16 cellular contexts compared by ENCODE assay signal in the genomic region with DNA sequence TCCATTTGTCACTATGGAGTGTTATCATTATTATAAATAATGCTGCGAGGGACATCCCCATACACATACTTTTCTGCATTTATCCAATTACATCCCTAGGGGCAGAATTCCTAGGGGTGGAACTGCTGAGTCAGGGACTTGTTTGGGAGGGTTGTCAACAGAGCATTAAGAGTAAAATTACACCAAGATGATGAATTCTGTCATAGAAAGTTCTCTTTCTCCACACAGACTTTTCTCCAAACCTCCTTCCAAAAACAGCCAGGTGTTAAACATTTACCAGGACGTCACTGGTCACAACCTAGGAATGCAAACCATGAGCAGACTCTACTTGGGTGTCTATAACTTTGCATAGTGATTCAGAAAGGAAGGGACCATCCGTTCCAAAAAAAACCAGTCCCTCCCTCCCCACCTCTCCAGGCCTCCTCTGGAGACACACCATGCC. TPM values are rescaled to one million over a fixed set of nuclear protein-coding genes. Genes with fewer than 3 reads are reported as not detected.
A peak's percentile ranks its signal among the peaks of the same experiment; 100 is the strongest.
DNase-seq lines count a peak whose midpoint lies in the region; ATAC-seq and TF ChIP-seq lines count a peak whose summit lies in the region.
"Had no signal": no experiment of that assay in that cellular context is flagged by ENCODE, and none has a peak within 500 bp of the region (broad histone marks: within the 10 kb centered on the region; RNA-seq: fewer than 3 reads in every experiment).

No MANE protein-coding gene starts in this region.

- intact Hi-C loops in Calu3 (cut with micrococcal nuclease; ENCODE audit: unreplicated experiment) (no loop called here), ascending aorta (cut with DNase I) (no loop called here), transverse colon (cut with DNase I; ENCODE audit: low total_unique reads) (no loop called here)

- DNase-seq in AG08395 (ENCODE audit: low spot score) = peak; percentile 39
- DNase-seq in Calu3 = peak; percentile 6
- DNase-seq in T-helper 17 cell = no peak
- DNase-seq in hepatic stellate cell (ENCODE audit: low spot score) = peak; percentile 50
- DNase-seq in ascending aorta (ENCODE audit: low spot score in 2 of 2) = no peak
- no peak for DNase-seq in OCI-M2 (lab: John Stamatoyannopoulos, UW; ENCODE audit: unreplicated experiment)
- no peak for DNase-seq in transverse colon
- no peak for DNase-seq in stimulated activated CD4-positive, alpha-beta T cell treated with anti-CD3 and anti-CD28 coated beads, Interleukin-4, amount 100 ng/mL, for 24 hours
- DNase-seq: activated CD4-positive, alpha-beta T cell treated with anti-CD3 and anti-CD28 coated beads, Interleukin-2, amount 10 ng/mL, durations not matched to agents 7 days and 5 days; activated naive CD8-positive, alpha-beta T cell treated with anti-CD3 and anti-CD28 coated beads, Interleukin-2, amount 10 ng/mL, durations not matched to agents 7 days and 5 days; DMS53; NCI-H1105; NCI-H526 had no signal

- in situ Hi-C loops in transverse colon (cut with MboI; ENCODE audit: low pct_ligation_motif_present in 1 of 4, low pct_unique_long_range_greater_than_20kb in 1 of 4, low sequenced_read_pairs in 3 of 4) = no loop called here

- no peak for TF ChIP-seq EP300 in transverse colon (IDR thresholded peaks at IDR 0.05; ENCODE audit: low read depth)

- H3K27me3 Mint-ChIP-seq in Calu3 (ENCODE audit: unreplicated experiment) (peaks cover 17% of the 10 kb centered on the region), T-helper 17 cell (no peaks in the 10 kb centered on the region)
- H3K27me3 Mint-ChIP-seq: activated CD4-positive, alpha-beta T cell treated with anti-CD3 and anti-CD28 coated beads, Interleukin-2, amount 10 ng/mL, durations not matched to agents 7 days and 5 days; activated naive CD8-positive, alpha-beta T cell treated with anti-CD3 and anti-CD28 coated beads, Interleukin-2, amount 10 ng/mL, durations not matched to agents 7 days and 5 days had no signal

- no TSS peak for BruUV-seq in Calu3 (replicated peaks; lab: Mats Ljungman, UMichigan)

- H3K4me1 Mint-ChIP-seq in Calu3 (ENCODE audit: low read depth, unreplicated experiment) (peaks cover 11% of the 10 kb centered on the region), T-helper 17 cell (peaks cover 54% of the 10 kb centered on the region)

- TF ChIP-seq CTCF in Calu3 (IDR thresholded peaks at IDR 0.05; ENCODE audit: unreplicated experiment) (peak; percentile 22), ascending aorta (IDR thresholded peaks at IDR 0.05) (no peak), transverse colon (IDR thresholded peaks at IDR 0.05) (no peak)

- no peak overlapping the region for H3K4me3 ChIP-seq in ascending aorta
- H3K4me3 ChIP-seq in transverse colon = no peak overlapping the region
- H3K4me3 ChIP-seq: skin epidermis had no signal

- no peak for ATAC-seq in T-helper 17 cell
- ATAC-seq: SK-N-SH treated with all-trans-retinoic acid at 6 μM for 48 hours had no signal

- H3K27me3 ChIP-seq in ascending aorta (no peaks in the 10 kb centered on the region), transverse colon (peaks cover 5% of the 10 kb centered on the region)

- H3K36me3 Mint-ChIP-seq in Calu3 (ENCODE audit: insufficient read depth, unreplicated experiment) = no peaks in the 10 kb centered on the region
- peaks cover 2% of the 10 kb centered on the region for H3K36me3 Mint-ChIP-seq in T-helper 17 cell (ENCODE audit: low read depth)

- 40 to 67% methylated on average over 1 to 3 of the region's 3 CpGs for WGBS in transverse colon (ENCODE audit: low coverage in 1 of 2), 2 donors

- H3K27ac ChIP-seq in ascending aorta (no peak overlapping the region), transverse colon (no peak overlapping the region)
- H3K27ac ChIP-seq: HL-60, skin epidermis had no signal

- H3K9me3 ChIP-seq in T-helper 17 cell (ENCODE audit: control insufficient read depth, low read length, poor library complexity, severe bottlenecking) (no peaks in the 10 kb centered on the region), ascending aorta (no peaks in the 10 kb centered on the region), transverse colon (no peaks in the 10 kb centered on the region)

- H3K4me3 Mint-ChIP-seq in Calu3 (ENCODE audit: low read depth, unreplicated experiment) = no peak overlapping the region
- no peak overlapping the region for H3K4me3 Mint-ChIP-seq in T-helper 17 cell
- H3K4me3 Mint-ChIP-seq: activated CD4-positive, alpha-beta T cell treated with anti-CD3 and anti-CD28 coated beads, Interleukin-2, amount 10 ng/mL, durations not matched to agents 7 days and 5 days; activated naive CD8-positive, alpha-beta T cell treated with anti-CD3 and anti-CD28 coated beads, Interleukin-2, amount 10 ng/mL, durations not matched to agents 7 days and 5 days had no signal

- H3K4me1 ChIP-seq in ascending aorta = peaks cover 0 to under 1% of the 10 kb centered on the region in 2 donors
- H3K4me1 ChIP-seq in transverse colon = peaks cover 2 to 32% (median 16%) of the 10 kb centered on the region in 4 donors

- CTCF ChIA-PET in Calu3 (lab: Charles Lee) = no interaction called here

- H3K36me3 ChIP-seq in ascending aorta = no peaks in the 10 kb centered on the region
- H3K36me3 ChIP-seq in transverse colon = no peaks in the 10 kb centered on the region

- H3K9me3 Mint-ChIP-seq in Calu3 (ENCODE audit: low read depth, unreplicated experiment) = no peaks in the 10 kb centered on the region
- H3K9me3 Mint-ChIP-seq: activated CD4-positive, alpha-beta T cell treated with anti-CD3 and anti-CD28 coated beads, Interleukin-2, amount 10 ng/mL, durations not matched to agents 7 days and 5 days; activated naive CD8-positive, alpha-beta T cell treated with anti-CD3 and anti-CD28 coated beads, Interleukin-2, amount 10 ng/mL, durations not matched to agents 7 days and 5 days had no signal

- H3K27ac Mint-ChIP-seq in Calu3 (ENCODE audit: unreplicated experiment) = no peak overlapping the region
- peak overlapping the region; percentile 100 for H3K27ac Mint-ChIP-seq in T-helper 17 cell
- H3K27ac Mint-ChIP-seq: activated CD4-positive, alpha-beta T cell treated with anti-CD3 and anti-CD28 coated beads, Interleukin-2, amount 10 ng/mL, durations not matched to agents 7 days and 5 days; activated naive CD8-positive, alpha-beta T cell treated with anti-CD3 and anti-CD28 coated beads, Interleukin-2, amount 10 ng/mL, durations not matched to agents 7 days and 5 days had no signal

- TF ChIP-seq POLR2A in transverse colon (IDR thresholded peaks at IDR 0.05) = no peak

RNA-seq across cellular contexts. Expression of gene RASSF2, which starts 6.2 kb away (rescaled TPM):
- total RNA-seq in Calu3 (2022) (0.28 and 0.39 TPM in 2 replicates), T-helper 17 cell (10 to 100 TPM; 30.6 to 34.4 TPM), ascending aorta (23.7 TPM), transverse colon (10 to 100 TPM in 3 of 4 donors, 1 to 10 TPM in 1; 6.6 to 15.3 (median 11.7) TPM)

Comparison
In these comparisons a context has a peak if more than half of its experiments do, and no peak if none do; other contexts are left out.
1. DNase-seq: peak in AG08395 (single experiment), Calu3 (single experiment) and hepatic stellate cell (single experiment); none in T-helper 17 cell (0 of 3), ascending aorta (0 of 2), OCI-M2 (single experiment), transverse colon (single experiment) and stimulated activated CD4-positive, alpha-beta T cell treated with anti-CD3 and anti-CD28 coated beads, Interleukin-4, amount 100 ng/mL, for 24 hours (single experiment).